ENCODE assay signal across 8 cellular contexts in genomic region chr21:38766987-38767722, GRCh38. TPM values are rescaled to one million over a fixed set of nuclear protein-coding genes. Genes with fewer than 3 reads are reported as not detected.
DNase-seq lines count a peak whose midpoint lies in the region; ATAC-seq and TF ChIP-seq lines count a peak whose summit lies in the region.

No MANE protein-coding gene starts in this region.

- BruUV-seq in Calu3 (replicated peaks; lab: Mats Ljungman, UMichigan): TSS peak; percentile 87

- H3K27me3 Mint-ChIP-seq in Calu3 (ENCODE audit: unreplicated experiment): no peaks in the 10 kb centered on the region

- H3K4me3 ChIP-seq in epithelial cell of proximal tubule (ENCODE audit: low read depth, low read length) (peak overlapping the region; percentile 29), WERI-Rb-1 (ENCODE audit: low read depth, low read length) (no peak overlapping the region)

- intact Hi-C loops in Calu3 (cut with micrococcal nuclease; ENCODE audit: unreplicated experiment): no loop called here

- CTCF ChIA-PET in Calu3 (lab: Charles Lee): no interaction called here

- no peak for TF ChIP-seq CTCF in Calu3 (IDR thresholded peaks at IDR 0.05; ENCODE audit: unreplicated experiment)
- TF ChIP-seq CTCF in epithelial cell of proximal tubule (conservative IDR thresholded peaks at IDR 0.05; ENCODE audit: low read depth, low read length): no peak
- no peak for TF ChIP-seq CTCF in WERI-Rb-1 (IDR thresholded peaks at IDR 0.05; ENCODE audit: low read depth, low read length)

- no peaks in the 10 kb centered on the region for H3K9me3 Mint-ChIP-seq in Calu3 (ENCODE audit: low read depth, unreplicated experiment)

- H3K27me3 ChIP-seq in WERI-Rb-1 (ENCODE audit: insufficient read depth, low read depth, severe bottlenecking): no peaks in the 10 kb centered on the region

- H3K27ac ChIP-seq in WERI-Rb-1: no peak overlapping the region

- ATAC-seq in GM19468 (IDR thresholded peaks at IDR 0.05; ENCODE audit: extremely low read depth, unreplicated experiment) (peak; percentile 90), HG03565 (IDR thresholded peaks at IDR 0.05; ENCODE audit: unreplicated experiment) (peak; percentile 92)
- peak; percentile 88 to 89 for ATAC-seq in activated CD4-positive, CD25-positive, alpha-beta regulatory T cell treated with anti-CD3 and anti-CD28 coated beads, Interleukin-2, amount 50 U/mL, for 24 hours

- H3K36me3 ChIP-seq in WERI-Rb-1: no peaks in the 10 kb centered on the region

- H3K36me3 Mint-ChIP-seq in Calu3 (ENCODE audit: insufficient read depth, unreplicated experiment): peaks cover 9% of the 10 kb centered on the region

- peaks cover 12% of the 10 kb centered on the region for H3K9me3 ChIP-seq in WERI-Rb-1 (ENCODE audit: severe bottlenecking)

- H3K4me3 Mint-ChIP-seq in Calu3 (ENCODE audit: low read depth, unreplicated experiment): peak overlapping the region; percentile 63

- DNase-seq in Calu3 (peak; percentile 54), epithelial cell of proximal tubule (ENCODE audit: low read depth) (no peak), WERI-Rb-1 (no peak), dermis blood vessel endothelial cell (no peak)
- peak; percentile 35 to 52 (median 51) for DNase-seq in stimulated activated CD4-positive, alpha-beta T cell treated with anti-CD3 and anti-CD28 coated beads, TNF-alpha, amount 100 ng/mL, for 24 hours (ENCODE audit: low read depth in 3 of 3)

- H3K27ac Mint-ChIP-seq in Calu3 (ENCODE audit: unreplicated experiment): peak overlapping the region; percentile 96

- peaks cover 30% of the 10 kb centered on the region for H3K4me1 Mint-ChIP-seq in Calu3 (ENCODE audit: low read depth, unreplicated experiment)

RNA-seq across cellular contexts. Expression of gene ETS2, which starts 38.6 kb away (rescaled TPM):
- total RNA-seq in Calu3 (2022) (49.9 and 63.3 TPM in 2 replicates), epithelial cell of proximal tubule (11.1 and 19.8 TPM in 2 replicates), dermis blood vessel endothelial cell (26.2 and 30.1 TPM in 2 replicates)

Comparison
In these comparisons a context has a peak if more than half of its experiments do, and no peak if none do; other contexts are left out.
1. DNase-seq: peak in Calu3 (single experiment) and stimulated activated CD4-positive, alpha-beta T cell treated with anti-CD3 and anti-CD28 coated beads, TNF-alpha, amount 100 ng/mL, for 24 hours (3 of 3); none in epithelial cell of proximal tubule (single experiment), WERI-Rb-1 (single experiment) and dermis blood vessel endothelial cell (single experiment).
2. Peak in every context shown above with its lines, with median percentiles within 50 percentile points of each other: ATAC-seq.